7 cellular contexts compared by ENCODE assay signal in the genomic region with DNA sequence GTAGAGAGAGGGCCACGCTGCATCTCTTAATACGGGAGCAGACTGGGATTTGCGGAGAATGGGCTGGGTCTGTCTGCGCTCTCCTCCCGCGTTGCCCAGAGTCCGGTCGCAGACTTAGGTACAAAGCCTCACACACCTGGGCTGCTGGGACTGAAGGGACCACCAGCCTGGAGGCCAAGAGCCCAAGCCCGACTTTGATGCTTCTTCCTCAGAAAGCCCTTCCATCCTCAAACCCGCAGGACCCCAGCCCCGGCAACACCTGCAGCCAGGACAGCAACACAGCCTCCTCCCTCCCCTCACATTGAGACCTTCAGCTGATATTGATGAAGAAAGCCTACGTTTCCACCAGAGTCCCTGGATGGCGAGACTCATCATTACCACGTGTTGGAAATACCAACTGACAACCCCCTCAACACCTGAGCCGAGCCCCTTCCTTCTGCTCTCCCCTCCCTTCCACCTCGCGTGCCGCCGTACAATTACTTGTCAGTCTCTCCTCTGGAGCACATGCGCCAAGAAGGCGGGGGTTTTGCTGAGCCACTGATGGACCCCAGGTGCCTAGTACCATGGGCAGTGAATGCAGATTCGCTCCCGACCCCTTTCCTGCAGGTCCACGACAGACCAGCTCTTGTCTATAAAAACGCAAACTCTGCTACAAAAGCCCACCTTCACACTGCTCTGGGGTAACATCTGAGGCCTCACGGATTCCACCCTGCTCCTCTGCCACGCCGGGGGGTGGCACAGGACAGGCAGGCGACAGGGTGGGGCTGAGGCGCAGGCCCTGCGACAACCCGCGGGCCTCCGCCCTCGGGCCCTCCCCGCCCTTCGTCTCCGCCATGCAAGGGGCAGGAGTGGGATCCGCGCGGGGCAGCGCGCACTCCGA. TPM values are rescaled to one million over a fixed set of nuclear protein-coding genes. Genes with fewer than 3 reads are reported as not detected.
DNase-seq lines count a peak whose midpoint lies in the region; ATAC-seq and TF ChIP-seq lines count a peak whose summit lies in the region.

No MANE protein-coding gene starts in this region.

- H3K4me1 ChIP-seq in OCI-LY7 (ENCODE audit: insufficient read depth, low read length, poor library complexity, severe bottlenecking) (peaks cover 11% of the 10 kb centered on the region), trophoblast cell (ENCODE audit: control insufficient read depth in 1 of 2, insufficient read depth in 2 of 2, low read length in 2 of 2) (peaks cover 8 to 10% of the 10 kb centered on the region in 2 experiments)

- CTCF ChIA-PET in OCI-LY7 (lab: Charles Lee; ENCODE audit: unreplicated experiment) = interaction anchor here (0.6 kb wide), 1 partner anchor 781 kb away, joined by 3 read pairs; no protein-coding TSS in a partner anchor

- H3K4me2 ChIP-seq in OCI-LY7 (ENCODE audit: low read length) (peak overlapping the region; percentile 81), trophoblast cell (ENCODE audit: low read length) (peak overlapping the region; percentile 97)

- H3K9ac ChIP-seq in trophoblast cell (ENCODE audit: low read length) = peak overlapping the region; percentile 95

- H3K79me2 ChIP-seq in OCI-LY7 (ENCODE audit: insufficient read depth, low read depth, low read length) = peaks cover 12% of the 10 kb centered on the region
- H3K79me2 ChIP-seq in trophoblast cell (ENCODE audit: control insufficient read depth, insufficient read depth, low read length, poor library complexity) = peaks cover 10% of the 10 kb centered on the region

- no peaks in the 10 kb centered on the region for H3K9me2 ChIP-seq in OCI-LY7 (ENCODE audit: insufficient read depth, low read length)

- H3K4ac ChIP-seq in trophoblast cell (ENCODE audit: low read depth, low read length) = peak overlapping the region; percentile 90

- no peaks in the 10 kb centered on the region for H3K27me3 ChIP-seq in trophoblast cell (ENCODE audit: insufficient read depth, low read length)

- H4K12ac ChIP-seq in trophoblast cell (ENCODE audit: low read depth, low read length) = peak overlapping the region; percentile 44

- H3K36me3 ChIP-seq in OCI-LY7 (ENCODE audit: insufficient read depth, low read length) (peaks cover 33% of the 10 kb centered on the region), trophoblast cell (ENCODE audit: control insufficient read depth in 1 of 2, insufficient read depth in 2 of 2, low read length in 2 of 2) (peaks cover 30 to 37% of the 10 kb centered on the region in 2 experiments)

- peak overlapping the region; percentile 69 for H4K91ac ChIP-seq in trophoblast cell (ENCODE audit: low read depth, low read length)

- H3K79me1 ChIP-seq in trophoblast cell (ENCODE audit: low read length) = peaks cover 4% of the 10 kb centered on the region

- WGBS in trophoblast cell (ENCODE audit: extremely low coverage, insufficient coverage, insufficient read length) = no CpG with 5 or more reads among the region's 44 CpGs

- H4K20me1 ChIP-seq in OCI-LY7 (ENCODE audit: insufficient read depth, low read length) = no peaks in the 10 kb centered on the region

- POLR2A ChIA-PET in OCI-LY7 (lab: Charles Lee) = no interaction called here

- no peak for TF ChIP-seq CTCF in OCI-LY7 (conservative IDR thresholded peaks at IDR 0.05; ENCODE audit: low read length)
- no peak for TF ChIP-seq CTCF in epithelial cell of esophagus (IDR thresholded peaks at IDR 0.05; ENCODE audit: insufficient read depth, low read depth, low read length, missing control alignments)

- H2AK5ac ChIP-seq in trophoblast cell (ENCODE audit: low read length) = peak overlapping the region; percentile 99

- H4K8ac ChIP-seq in trophoblast cell (ENCODE audit: low read depth, low read length) = peak overlapping the region; percentile 90

- BruUV-seq in OCI-LY7 (replicated peaks; lab: Mats Ljungman, UMichigan) = no TSS peak

- H3K14ac ChIP-seq in trophoblast cell (ENCODE audit: low read length) = peak overlapping the region; percentile 71

- ATAC-seq in GM21619 (IDR thresholded peaks at IDR 0.05; ENCODE audit: unreplicated experiment) (peak; percentile 5), HG02678 (IDR thresholded peaks at IDR 0.05; ENCODE audit: unreplicated experiment) (no peak), GM21447 (IDR thresholded peaks at IDR 0.05; ENCODE audit: unreplicated experiment) (no peak)

- H3K4me3 ChIP-seq in OCI-LY7 (ENCODE audit: low read depth, low read length, poor library complexity, severe bottlenecking) (peak overlapping the region; percentile 97), epithelial cell of esophagus (ENCODE audit: low read length) (peak overlapping the region; percentile 85), trophoblast cell (ENCODE audit: low read depth, low read length) (peak overlapping the region; percentile 97)

- H2BK5ac ChIP-seq in trophoblast cell (ENCODE audit: low read depth, low read length, poor library complexity) = peak overlapping the region; percentile 11

- H3K27ac ChIP-seq in OCI-LY7 (ENCODE audit: low read depth, low read length, poor library complexity, severe bottlenecking) = no peak overlapping the region
- no peak overlapping the region for H3K27ac ChIP-seq in trophoblast cell (ENCODE audit: low read depth, low read length)

- peak overlapping the region; percentile 26 for H2BK120ac ChIP-seq in trophoblast cell (ENCODE audit: insufficient read depth, low read length, poor library complexity)

- intact Hi-C loops in OCI-LY7 (cut with micrococcal nuclease; ENCODE audit: unreplicated experiment) = loop anchor here (5.0 kb wide), 1 partner anchor 96 kb away; no protein-coding TSS in a partner anchor

- no peak for DNase-seq in OCI-LY7 (ENCODE audit: low spot score)
- DNase-seq in epithelial cell of esophagus (ENCODE audit: low read depth) = no peak
- DNase-seq in trophoblast cell = no peak
- no peak for DNase-seq in NCI-H510A (lab: John Stamatoyannopoulos, UW)

- H3K9me3 ChIP-seq in OCI-LY7 (ENCODE audit: low read length) (no peaks in the 10 kb centered on the region), trophoblast cell (ENCODE audit: insufficient read depth, low read depth, low read length) (no peaks in the 10 kb centered on the region)

- H2AFZ ChIP-seq in OCI-LY7 (ENCODE audit: low read length) (peak overlapping the region; percentile 39; the same call in 1 of the 2 replicates), trophoblast cell (ENCODE audit: insufficient read depth, low read length, poor library complexity) (peak overlapping the region; percentile 83)

- peak overlapping the region; percentile 42 for H3K18ac ChIP-seq in trophoblast cell (ENCODE audit: low read length)

- no peak overlapping the region for H3K23ac ChIP-seq in trophoblast cell (ENCODE audit: low read length)

- no peak overlapping the region for H2BK12ac ChIP-seq in trophoblast cell (ENCODE audit: low read length)

RNA-seq across cellular contexts. Expression of gene ASB6, which starts 0.8 kb away (rescaled TPM):
- total RNA-seq in OCI-LY7 (2014; rRNA removed; shearing (Covaris generic)) = 17.5 and 21.4 TPM in 2 replicates
- total RNA-seq in OCI-LY7 (2022) = 18.9 and 19.0 TPM in 2 replicates
- polyA plus RNA-seq in trophoblast cell (2013) = 16.6 and 17.9 TPM in 2 replicates

RNA-seq across cellular contexts. Expression of gene NTMT1, which starts 15.1 kb away (rescaled TPM):
- 46.6 and 51.9 TPM in 2 replicates for total RNA-seq in OCI-LY7 (2014; rRNA removed; shearing (Covaris generic))
- 59.8 and 64.2 TPM in 2 replicates for total RNA-seq in OCI-LY7 (2022)
- 31.8 and 32.6 TPM in 2 replicates for polyA plus RNA-seq in trophoblast cell (2013)

RNA-seq across cellular contexts. Expression of gene C9orf50, which starts 20.2 kb away (rescaled TPM):
- not detected in 2 replicates for total RNA-seq in OCI-LY7 (2014; rRNA removed; shearing (Covaris generic))
- not detected in 2 replicates for total RNA-seq in OCI-LY7 (2022)
- 0.07 TPM in 1 of 2 replicates, not detected in the other for polyA plus RNA-seq in trophoblast cell (2013)

RNA-seq across cellular contexts. Expression of gene PRRX2, which starts 24.3 kb away (rescaled TPM):
- not detected in 2 replicates for total RNA-seq in OCI-LY7 (2014; rRNA removed; shearing (Covaris generic))
- total RNA-seq in OCI-LY7 (2022) = not detected in 2 replicates
- 1.3 and 1.4 TPM in 2 replicates for polyA plus RNA-seq in trophoblast cell (2013)
